10 cellular contexts compared by ENCODE assay signal in the genomic region with DNA sequence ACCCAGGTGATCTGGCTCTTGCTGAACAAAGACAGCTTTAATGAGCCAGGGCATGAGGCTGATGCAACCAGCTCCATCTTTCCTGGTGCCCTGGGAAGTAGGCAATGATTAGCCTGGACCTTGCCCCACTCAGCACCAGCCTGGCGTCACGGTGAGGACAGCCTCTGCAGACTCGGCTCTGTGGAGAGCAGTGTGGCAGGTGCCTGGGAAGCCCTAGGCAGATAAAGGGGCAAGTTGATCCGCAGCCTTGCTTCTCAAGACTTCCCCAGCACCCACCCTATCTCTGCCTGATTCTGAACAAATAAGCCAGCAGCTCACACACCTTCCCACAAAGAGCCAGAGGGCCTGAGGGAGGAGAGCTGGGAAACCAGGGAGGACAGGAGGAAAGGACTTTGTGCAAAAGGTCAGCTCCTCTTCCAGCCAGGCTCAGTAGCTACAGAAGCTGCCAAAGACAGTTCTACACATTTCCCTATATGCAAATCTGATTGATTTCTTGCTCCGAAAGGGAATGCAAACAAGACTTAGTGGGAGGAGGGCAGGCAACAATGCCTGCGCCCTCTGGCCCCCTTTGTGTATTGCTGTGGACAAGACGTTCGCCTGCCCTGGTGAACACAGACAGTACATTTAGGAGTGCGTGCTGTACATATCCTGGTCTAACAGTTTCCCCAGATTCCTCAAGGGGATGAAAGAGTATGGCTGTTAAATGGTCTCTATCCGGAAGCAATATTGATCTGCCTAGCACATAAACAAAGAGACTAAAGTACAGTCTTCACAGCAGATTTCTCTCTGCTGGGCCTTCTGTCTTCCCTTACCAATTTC.
DNase-seq lines count a peak whose midpoint lies in the region; ATAC-seq, FAIRE-seq and TF ChIP-seq lines count a peak whose summit lies in the region.
"Had no signal": no experiment of that assay in that cellular context is flagged by ENCODE, and none has a peak within 500 bp of the region (broad histone marks: within the 10 kb centered on the region; RNA-seq: fewer than 3 reads in every experiment).

No MANE protein-coding gene starts in this region.

- H3K9me3 ChIP-seq in pancreas, result no peaks in the 10 kb centered on the region

- no peaks in the 10 kb centered on the region for H3K27me3 ChIP-seq in pancreas

- intact Hi-C loops in pancreas (cut with DNase I), result no loop called here

- WGBS in pancreas, 2 donors, result 33 to 39% methylated on average over 10 of the region's 10 CpGs

- ATAC-seq in pancreas (peak; percentile 81 to 91 (median 87)), GM18870 (IDR thresholded peaks at IDR 0.05; ENCODE audit: unreplicated experiment) (no peak)

- no peaks in the 10 kb centered on the region for H3K36me3 ChIP-seq in pancreas

- no peak for TF ChIP-seq CTCF in pancreas (IDR thresholded peaks at IDR 0.05)

- peaks cover 17 to 34% (median 24%) of the 10 kb centered on the region in 3 donors for H3K4me1 ChIP-seq in pancreas

- H3K4me3 ChIP-seq in pancreas, result no peak overlapping the region

- no peak for FAIRE-seq in pancreas (lab: Jason Lieb, UNC)
- FAIRE-seq: GM19239 had no signal

- DNase-seq in COLO668 (lab: John Stamatoyannopoulos, UW; ENCODE audit: unreplicated experiment) (peak; percentile 85), NCI-H526 treated with DMSO at 0.1 percent for 48 hours (lab: John Stamatoyannopoulos, UW) (peak; percentile 84), epithelial cell of prostate (ENCODE audit: low read depth, low spot score) (no peak), pancreas (peak; percentile 69 to 87 (median 74)), cerebellum (ENCODE audit: low spot score) (no peak), GM19238 (ENCODE audit: insufficient read length, low spot score) (no peak)
- DNase-seq in activated T-cell treated with anti-CD3 and anti-CD28 coated beads, Interleukin-2, amount 50 U/mL, for 48 hours, result no peak
- DNase-seq: SIG-M5 had no signal

- peak overlapping the region; percentile 82 for H3K27ac ChIP-seq in epithelial cell of prostate
- H3K27ac ChIP-seq in pancreas, result peak overlapping the region; percentile 64 to 85 (median 75)

Comparison
In these comparisons a context has a peak if more than half of its experiments do, and no peak if none do; other contexts are left out.
1. DNase-seq: peak in COLO668 (single experiment), NCI-H526 treated with DMSO at 0.1 percent for 48 hours (single experiment) and pancreas (6 of 6); none in epithelial cell of prostate (single experiment), cerebellum (single experiment), GM19238 (single experiment) and activated T-cell treated with anti-CD3 and anti-CD28 coated beads, Interleukin-2, amount 50 U/mL, for 48 hours (0 of 2).